ENCODE assay signal across 1 cellular context in the genomic region with DNA sequence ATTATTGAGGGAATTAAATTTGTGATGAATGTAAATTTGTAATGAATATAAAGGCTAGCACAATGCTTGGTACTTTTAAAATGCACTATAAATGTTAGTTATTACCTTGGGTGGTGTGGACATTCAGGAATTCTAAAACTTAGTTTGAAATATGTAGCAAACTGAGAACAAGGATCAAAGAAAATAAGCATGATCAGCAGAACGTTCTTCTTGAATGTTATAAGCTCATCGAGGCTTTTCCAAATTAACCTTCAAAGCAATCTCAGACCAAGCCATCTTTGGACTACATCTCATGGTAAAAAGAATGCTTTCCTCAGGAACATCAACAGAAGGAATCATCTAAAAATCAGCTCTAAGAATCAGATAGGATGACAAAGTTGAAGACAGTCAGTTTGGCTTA.
TF ChIP-seq lines count a peak whose summit lies in the region.

No MANE protein-coding gene starts in this region.

TF ChIP-seq in A549, 52 proteins besides CTCF, POLR2A, EP300 and RAD21 (continued from another document):
- TF ChIP-seq, protein P1, sequence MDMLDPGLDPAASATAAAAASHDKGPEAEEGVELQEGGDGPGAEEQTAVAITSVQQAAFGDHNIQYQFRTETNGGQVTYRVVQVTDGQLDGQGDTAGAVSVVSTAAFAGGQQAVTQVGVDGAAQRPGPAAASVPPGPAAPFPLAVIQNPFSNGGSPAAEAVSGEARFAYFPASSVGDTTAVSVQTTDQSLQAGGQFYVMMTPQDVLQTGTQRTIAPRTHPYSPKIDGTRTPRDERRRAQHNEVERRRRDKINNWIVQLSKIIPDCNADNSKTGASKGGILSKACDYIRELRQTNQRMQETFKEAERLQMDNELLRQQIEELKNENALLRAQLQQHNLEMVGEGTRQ (IDR thresholded peaks at IDR 0.05), result no peak
- TF ChIP-seq JUNB (IDR thresholded peaks at IDR 0.05), result no peak
